ENCODE assay signal across 37 cellular contexts in genomic region chr6:3114377-3114776, GRCh38.
"Had no signal": no experiment of that assay in that cellular context is flagged by ENCODE, and none has a peak within 500 bp of the region (broad histone marks: within the 10 kb centered on the region; RNA-seq: fewer than 3 reads in every experiment).

No MANE protein-coding gene starts in this region.

- H3K27me3 ChIP-seq: MG63, Peyer's patch, SJSA1 had no signal

- H3K27me3 Mint-ChIP-seq: activated B cell treated with CpG ODN at 0.5 μM for 24 hours; activated CD4-positive, alpha-beta memory T cell treated with anti-CD3 and anti-CD28 coated beads for 36 hours; activated naive CD4-positive, alpha-beta T cell treated with anti-CD3 and anti-CD28 coated beads, Interleukin-2, amount 10 ng/mL, durations not matched to agents 7 days and 5 days; activated naive CD8-positive, alpha-beta T cell; activated naive CD8-positive, alpha-beta T cell treated with anti-CD3 and anti-CD28 coated beads, Interleukin-2, amount 50 U/mL, for 24 hours; activated T-helper 17 cell treated with anti-CD3 and anti-CD28 coated beads, Interleukin-2, amount 50 U/mL, for 72 hours; brain had no signal

- H3K27ac Mint-ChIP-seq: activated B cell treated with CpG ODN at 0.5 μM for 24 hours; activated CD4-positive, alpha-beta memory T cell treated with anti-CD3 and anti-CD28 coated beads for 36 hours; activated naive CD4-positive, alpha-beta T cell treated with anti-CD3 and anti-CD28 coated beads, Interleukin-2, amount 10 ng/mL, durations not matched to agents 7 days and 5 days; activated naive CD8-positive, alpha-beta T cell; activated naive CD8-positive, alpha-beta T cell treated with anti-CD3 and anti-CD28 coated beads, Interleukin-2, amount 50 U/mL, for 24 hours; activated T-cell treated with anti-CD3 and anti-CD28 coated beads, Interleukin-2, amount 50 U/mL, for 72 hours; activated T-helper 17 cell treated with anti-CD3 and anti-CD28 coated beads, Interleukin-2, amount 50 U/mL, for 72 hours; brain had no signal

- H3K27ac ChIP-seq: Peyer's patch, SJSA1, VCaP had no signal

- H3K4me3 ChIP-seq: MG63, Peyer's patch, SJSA1 had no signal

- H3K9me3 ChIP-seq: MG63, Peyer's patch, SJSA1 had no signal

- ATAC-seq: activated naive CD8-positive, alpha-beta T cell treated with anti-CD3 and anti-CD28 coated beads, Interleukin-2, amount 50 U/mL, for 24 hours; activated T-cell treated with anti-CD3 and anti-CD28 coated beads, Interleukin-2, amount 50 U/mL, for 72 hours; activated T-helper 17 cell treated with anti-CD3 and anti-CD28 coated beads, Interleukin-2, amount 50 U/mL, for 72 hours; PC-3; SK-N-SH treated with all-trans-retinoic acid at 6 μM for 48 hours had no signal

- DNase-seq: activated B cell treated with CpG ODN at 0.5 μM for 24 hours; activated CD4-positive, alpha-beta memory T cell treated with anti-CD3 and anti-CD28 coated beads for 36 hours; activated CD4-positive, alpha-beta T cell treated with anti-CD3 and anti-CD28 coated beads for 4 hours; activated CD4-positive, alpha-beta T cell treated with anti-CD3 and anti-CD28 coated beads, Interleukin-2, amount 50 U/mL, for 1 hour; activated CD4-positive, CD25-positive, alpha-beta regulatory T cell treated with anti-CD3 and anti-CD28 coated beads, Interleukin-2, amount 50 U/mL, for 72 hours; activated CD8-positive, alpha-beta memory T cell treated with anti-CD3 and anti-CD28 coated beads, Interleukin-2, amount 50 U/mL, for 4 hours; activated gamma-delta T cell; activated naive CD4-positive, alpha-beta T cell treated with anti-CD3 and anti-CD28 coated beads, Interleukin-2, amount 10 ng/mL, durations not matched to agents 7 days and 5 days; activated naive CD8-positive, alpha-beta T cell treated with anti-CD3 and anti-CD28 coated beads, Interleukin-2, amount 50 U/mL, for 24 hours; activated T-cell treated with anti-CD3 and anti-CD28 coated beads for 4 hours; activated T-cell treated with anti-CD3 and anti-CD28 coated beads, Interleukin-2, amount 50 U/mL, for 72 hours; anterior cingulate cortex; caudate nucleus; cerebellar nuclear complex; Karpas-422; MG63; MV-4-11; NCI-H1092; NCI-H1436 treated with DMSO at 0.1 percent for 48 hours; NCI-H1694 treated with DMSO at 0.1 percent for 48 hours; NCI-H2029; NCI-H345; NCI-H524 treated with DMSO at 0.1 percent for 48 hours; PC-3; Peyer's patch; RPMI8226; SHP77 treated with DMSO at 0.1 percent for 48 hours; SW 1271; T-helper 1 cell; T-helper 2 cell; T-helper 9 cell had no signal

- H3K4me3 Mint-ChIP-seq: activated B cell treated with CpG ODN at 0.5 μM for 24 hours; activated CD4-positive, alpha-beta memory T cell treated with anti-CD3 and anti-CD28 coated beads for 36 hours; activated naive CD4-positive, alpha-beta T cell treated with anti-CD3 and anti-CD28 coated beads, Interleukin-2, amount 10 ng/mL, durations not matched to agents 7 days and 5 days; activated naive CD8-positive, alpha-beta T cell; activated naive CD8-positive, alpha-beta T cell treated with anti-CD3 and anti-CD28 coated beads, Interleukin-2, amount 50 U/mL, for 24 hours; activated T-cell treated with anti-CD3 and anti-CD28 coated beads, Interleukin-2, amount 50 U/mL, for 72 hours; activated T-helper 17 cell treated with anti-CD3 and anti-CD28 coated beads, Interleukin-2, amount 50 U/mL, for 72 hours; brain had no signal

- H3K9me3 Mint-ChIP-seq: activated B cell treated with CpG ODN at 0.5 μM for 24 hours; activated CD4-positive, alpha-beta memory T cell treated with anti-CD3 and anti-CD28 coated beads for 36 hours; activated naive CD4-positive, alpha-beta T cell treated with anti-CD3 and anti-CD28 coated beads, Interleukin-2, amount 10 ng/mL, durations not matched to agents 7 days and 5 days; activated naive CD8-positive, alpha-beta T cell treated with anti-CD3 and anti-CD28 coated beads, Interleukin-2, amount 50 U/mL, for 24 hours; activated T-cell treated with anti-CD3 and anti-CD28 coated beads, Interleukin-2, amount 50 U/mL, for 72 hours; activated T-helper 17 cell treated with anti-CD3 and anti-CD28 coated beads, Interleukin-2, amount 50 U/mL, for 72 hours; brain had no signal
